ENCODE assay signal across 13 cellular contexts in genomic region chr12:41576925-41577324, GRCh38.
"Had no signal": no experiment of that assay in that cellular context is flagged by ENCODE, and none has a peak within 500 bp of the region (broad histone marks: within the 10 kb centered on the region; RNA-seq: fewer than 3 reads in every experiment).

No MANE protein-coding gene starts in this region.

- DNase-seq: activated CD4-positive, alpha-beta T cell treated with anti-CD3 and anti-CD28 coated beads, Interleukin-2, amount 10 ng/mL, durations not matched to agents 24 days and 14 days; activated CD4-positive, CD25-positive, alpha-beta regulatory T cell; activated naive CD8-positive, alpha-beta T cell treated with anti-CD3 and anti-CD28 coated beads, Interleukin-2, amount 10 ng/mL, durations not matched to agents 7 days and 5 days; central memory CD4-positive, alpha-beta T cell; foreskin fibroblast; nephron progenitor cell; psoas muscle; right lobe of liver; stimulated activated naive CD8-positive, alpha-beta T cell treated with anti-CD3 and anti-CD28 coated beads, Interleukin-15, Interleukin-2, amounts not matched to agents 100 U/mL and 50 U/mL, for 24 hours; transverse colon had no signal

- H3K36me3 ChIP-seq: right lobe of liver, transverse colon, vagina had no signal

- ATAC-seq: psoas muscle; right lobe of liver; stimulated activated naive CD8-positive, alpha-beta T cell treated with anti-CD3 and anti-CD28 coated beads, Interleukin-15, Interleukin-2, amounts not matched to agents 100 U/mL and 50 U/mL, for 24 hours had no signal

- H3K4me2 ChIP-seq: smooth muscle cell had no signal

- H3K4me3 ChIP-seq: coronary artery, psoas muscle, right lobe of liver, smooth muscle cell, transverse colon, vagina had no signal

- H3K4me1 ChIP-seq: psoas muscle, right lobe of liver, transverse colon, vagina had no signal

- H3K27me3 ChIP-seq: right lobe of liver, transverse colon, vagina had no signal

- H3K27ac ChIP-seq: coronary artery, psoas muscle, right lobe of liver, transverse colon, vagina had no signal

- H3K9me3 ChIP-seq: psoas muscle, right lobe of liver, transverse colon, vagina had no signal
